14 cellular contexts compared by ENCODE assay signal in the genomic region with DNA sequence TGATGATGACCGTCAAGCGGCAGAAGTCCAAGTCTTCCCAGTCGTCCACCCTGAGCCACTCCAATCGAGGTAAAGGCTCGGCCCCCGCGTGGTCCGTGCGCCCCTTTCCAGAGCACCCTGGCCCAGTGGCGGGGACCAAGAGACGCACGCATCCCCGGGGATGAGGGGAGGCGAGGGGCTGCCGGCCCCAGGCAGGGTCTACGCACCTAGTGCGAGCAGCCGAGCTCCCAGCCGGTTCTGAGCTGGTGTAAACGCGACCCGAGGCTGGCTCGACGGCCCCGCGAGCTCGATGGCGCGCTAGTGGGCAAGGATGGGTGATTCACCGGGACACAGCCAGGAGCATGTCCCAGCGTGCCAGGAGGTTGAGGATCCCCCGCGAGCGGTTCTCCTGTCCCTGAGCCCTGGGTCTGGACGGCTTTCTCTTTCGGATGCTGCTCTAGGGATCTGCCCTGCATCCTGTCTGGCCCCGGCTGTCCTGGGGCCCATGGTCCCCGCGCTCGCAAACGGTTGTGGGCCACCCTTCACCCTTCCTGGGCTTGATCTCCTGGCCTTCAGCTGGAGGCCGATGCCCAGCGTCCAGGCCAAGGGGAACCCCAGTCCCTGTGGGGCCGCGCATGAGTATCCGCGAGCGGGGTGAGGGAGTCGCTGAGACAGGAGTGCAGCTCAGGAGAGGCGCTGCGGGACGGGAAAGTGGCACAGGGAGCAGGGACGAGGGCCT. TPM values are rescaled to one million over a fixed set of nuclear protein-coding genes. Genes with fewer than 3 reads are reported as not detected.
DNase-seq lines count a peak whose midpoint lies in the region; ATAC-seq and TF ChIP-seq lines count a peak whose summit lies in the region.
"Had no signal": no experiment of that assay in that cellular context is flagged by ENCODE, and none has a peak within 500 bp of the region (broad histone marks: within the 10 kb centered on the region; RNA-seq: fewer than 3 reads in every experiment).

No MANE protein-coding gene starts in this region.

- peaks cover 45% of the 10 kb centered on the region for H3K27me3 Mint-ChIP-seq in WTC11 (ENCODE audit: low read depth)
- H3K27me3 Mint-ChIP-seq in activated T-cell treated with anti-CD3 and anti-CD28 coated beads, Interleukin-2, amount 50 U/mL, for 24 hours: peaks cover 55% of the 10 kb centered on the region

- no peak overlapping the region for H3K27ac ChIP-seq in ACC112 (ENCODE audit: low read depth, low read length)
- H3K27ac ChIP-seq: PC-9 had no signal

- peak overlapping the region; percentile 68 for H2AFZ ChIP-seq in ACC112 (ENCODE audit: low read length, unreplicated experiment)

- POLR2A ChIA-PET in WTC11 (lab: Charles Lee): no interaction called here

- no peaks in the 10 kb centered on the region for H3K9me3 Mint-ChIP-seq in WTC11
- no peaks in the 10 kb centered on the region for H3K9me3 Mint-ChIP-seq in activated T-cell treated with anti-CD3 and anti-CD28 coated beads, Interleukin-2, amount 50 U/mL, for 24 hours
- H3K9me3 Mint-ChIP-seq: activated CD8-positive, alpha-beta T cell treated with anti-CD3 and anti-CD28 coated beads for 36 hours; activated T-helper 17 cell treated with anti-CD3 and anti-CD28 coated beads, Interleukin-2, amount 50 U/mL, for 72 hours; memory B cell; neural crest cell had no signal

- H3K27ac Mint-ChIP-seq in WTC11: no peak overlapping the region
- no peak overlapping the region for H3K27ac Mint-ChIP-seq in activated T-cell treated with anti-CD3 and anti-CD28 coated beads, Interleukin-2, amount 50 U/mL, for 24 hours
- H3K27ac Mint-ChIP-seq: activated CD8-positive, alpha-beta T cell treated with anti-CD3 and anti-CD28 coated beads for 36 hours; activated T-helper 17 cell treated with anti-CD3 and anti-CD28 coated beads, Interleukin-2, amount 50 U/mL, for 72 hours; memory B cell had no signal

- H3K36me3 ChIP-seq in ACC112 (ENCODE audit: insufficient read depth, low read length) (no peaks in the 10 kb centered on the region), iPS-15b (ENCODE audit: control insufficient read depth, insufficient read depth, low read length) (no peaks in the 10 kb centered on the region)

- DNase-seq in WTC11 (ENCODE audit: low spot score) (no peak), skeletal muscle cell (ENCODE audit: low read depth) (no peak), UCSD-AML1 (lab: John Stamatoyannopoulos, UW; ENCODE audit: unreplicated experiment) (no peak), GM03348 (ENCODE audit: low spot score) (no peak)
- no peak for DNase-seq in activated T-cell treated with anti-CD3 and anti-CD28 coated beads, Interleukin-2, amount 50 U/mL, for 24 hours
- DNase-seq: NCI-H187 had no signal

- no peak overlapping the region for H3K9ac ChIP-seq in iPS-15b (ENCODE audit: low read depth, low read length)

- no peaks in the 10 kb centered on the region for H3K36me3 Mint-ChIP-seq in WTC11
- H3K36me3 Mint-ChIP-seq in activated T-cell treated with anti-CD3 and anti-CD28 coated beads, Interleukin-2, amount 50 U/mL, for 24 hours (ENCODE audit: low read depth): no peaks in the 10 kb centered on the region
- H3K36me3 Mint-ChIP-seq: memory B cell had no signal

- peaks cover 17% of the 10 kb centered on the region for H3K4me1 Mint-ChIP-seq in WTC11
- H3K4me1 Mint-ChIP-seq in activated T-cell treated with anti-CD3 and anti-CD28 coated beads, Interleukin-2, amount 50 U/mL, for 24 hours (ENCODE audit: low read depth): peaks cover 9% of the 10 kb centered on the region
- H3K4me1 Mint-ChIP-seq: activated T-helper 17 cell treated with anti-CD3 and anti-CD28 coated beads, Interleukin-2, amount 50 U/mL, for 72 hours had no signal

- peaks cover 5% of the 10 kb centered on the region for H3K4me1 ChIP-seq in ACC112 (ENCODE audit: control insufficient read depth, insufficient read depth, low read length, unreplicated experiment)
- no peaks in the 10 kb centered on the region for H3K4me1 ChIP-seq in iPS-15b (ENCODE audit: control insufficient read depth, insufficient read depth, low read length)

- H3K9me3 ChIP-seq in iPS-15b (ENCODE audit: control insufficient read depth, insufficient read depth, low read length): no peaks in the 10 kb centered on the region

- peak overlapping the region; percentile 66 for H3K4me3 ChIP-seq in ACC112 (ENCODE audit: low read depth, low read length)
- H3K4me3 ChIP-seq in iPS-15b (ENCODE audit: low read depth, low read length): peak overlapping the region; percentile 8
- peak overlapping the region; percentile 32 for H3K4me3 ChIP-seq in skeletal muscle cell (ENCODE audit: low read depth, low read length)
- H3K4me3 ChIP-seq: PC-9 had no signal

- TF ChIP-seq CTCF in WTC11 (IDR thresholded peaks at IDR 0.05): no peak

- no peaks in the 10 kb centered on the region for H3K79me2 ChIP-seq in ACC112 (ENCODE audit: control insufficient read depth, insufficient read depth, low read length, unreplicated experiment)

- CTCF ChIA-PET in WTC11 (lab: Charles Lee): interaction anchor here (0.8 to 2.8 kb wide), 9 partner anchors 25 to 229 kb away, joined by 3 to 10 read pairs (median 6); no protein-coding TSS in a partner anchor

- H3K4me3 Mint-ChIP-seq in WTC11: no peak overlapping the region
- H3K4me3 Mint-ChIP-seq in activated T-cell treated with anti-CD3 and anti-CD28 coated beads, Interleukin-2, amount 50 U/mL, for 24 hours: no peak overlapping the region
- H3K4me3 Mint-ChIP-seq: memory B cell, neural crest cell had no signal

- H3K27me3 ChIP-seq in ACC112 (ENCODE audit: insufficient read depth, low read length) (no peaks in the 10 kb centered on the region), iPS-15b (ENCODE audit: control insufficient read depth, insufficient read depth, low read length) (peaks cover 56% of the 10 kb centered on the region)

- ATAC-seq in WTC11 (0 out of 2 replicates have a peak, but pooled peaks have one; percentile 7), GM21390 (IDR thresholded peaks at IDR 0.05; ENCODE audit: unreplicated experiment) (no peak)

TF ChIP-seq in WTC11, 78 proteins besides CTCF, POLR2A, EP300 and RAD21:
- TF ChIP-seq, protein P1, sequence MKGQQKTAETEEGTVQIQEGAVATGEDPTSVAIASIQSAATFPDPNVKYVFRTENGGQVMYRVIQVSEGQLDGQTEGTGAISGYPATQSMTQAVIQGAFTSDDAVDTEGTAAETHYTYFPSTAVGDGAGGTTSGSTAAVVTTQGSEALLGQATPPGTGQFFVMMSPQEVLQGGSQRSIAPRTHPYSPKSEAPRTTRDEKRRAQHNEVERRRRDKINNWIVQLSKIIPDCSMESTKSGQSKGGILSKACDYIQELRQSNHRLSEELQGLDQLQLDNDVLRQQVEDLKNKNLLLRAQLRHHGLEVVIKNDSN (CRISPR knock-in tag; IDR thresholded peaks at IDR 0.05): 0 out of 2 replicates have a peak, but pooled peaks have one; percentile 9
- no peak for TF ChIP-seq ZNF121 (CRISPR knock-in tag; IDR thresholded peaks at IDR 0.05)
- peak; percentile 44; the same call in 1 of the 2 replicates for TF ChIP-seq RELA (CRISPR knock-in tag; IDR thresholded peaks at IDR 0.05; ENCODE audit: borderline replicate concordance)
- no peak for TF ChIP-seq MYBL2 (CRISPR knock-in tag; IDR thresholded peaks at IDR 0.05)
- TF ChIP-seq, protein P2, sequence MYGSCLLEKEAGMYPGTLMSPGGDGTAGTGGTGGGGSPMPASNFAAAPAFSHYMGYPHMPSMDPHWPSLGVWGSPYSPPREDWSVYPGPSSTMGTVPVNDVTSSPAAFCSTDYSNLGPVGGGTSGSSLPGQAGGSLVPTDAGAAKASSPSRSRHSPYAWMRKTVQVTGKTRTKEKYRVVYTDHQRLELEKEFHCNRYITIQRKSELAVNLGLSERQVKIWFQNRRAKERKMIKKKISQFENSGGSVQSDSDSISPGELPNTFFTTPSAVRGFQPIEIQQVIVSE (CRISPR knock-in tag; IDR thresholded peaks at IDR 0.05; ENCODE audit: borderline replicate concordance): no peak
- TF ChIP-seq NFYB (CRISPR knock-in tag; conservative IDR thresholded peaks at IDR 0.05; ENCODE audit: low read depth): no peak
- no peak; the same call in 1 of the 2 replicates for TF ChIP-seq TCF7 (CRISPR knock-in tag; IDR thresholded peaks at IDR 0.05; ENCODE audit: low read depth)
- no peak for TF ChIP-seq ZBTB21 (CRISPR knock-in tag; IDR thresholded peaks at IDR 0.05; ENCODE audit: borderline replicate concordance)
- TF ChIP-seq, protein P3, sequence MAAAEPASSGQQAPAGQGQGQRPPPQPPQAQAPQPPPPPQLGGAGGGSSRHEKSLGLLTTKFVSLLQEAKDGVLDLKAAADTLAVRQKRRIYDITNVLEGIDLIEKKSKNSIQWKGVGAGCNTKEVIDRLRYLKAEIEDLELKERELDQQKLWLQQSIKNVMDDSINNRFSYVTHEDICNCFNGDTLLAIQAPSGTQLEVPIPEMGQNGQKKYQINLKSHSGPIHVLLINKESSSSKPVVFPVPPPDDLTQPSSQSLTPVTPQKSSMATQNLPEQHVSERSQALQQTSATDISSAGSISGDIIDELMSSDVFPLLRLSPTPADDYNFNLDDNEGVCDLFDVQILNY (CRISPR knock-in tag; IDR thresholded peaks at IDR 0.05): no peak
- peak; percentile 10; the same call in 1 of the 2 replicates for TF ChIP-seq ETV6 (CRISPR knock-in tag; IDR thresholded peaks at IDR 0.05)
- no peak for TF ChIP-seq ZNF232 (CRISPR knock-in tag; IDR thresholded peaks at IDR 0.05)

RNA-seq across cellular contexts. Expression of a gene that starts 0.7 kb away (rescaled TPM):
- total RNA-seq in WTC11 (2021): 0.18 to 0.41 TPM (median 0.24 TPM) in 3 replicates
- total RNA-seq: activated CD8-positive, alpha-beta T cell treated with anti-CD3 and anti-CD28 coated beads for 36 hours; activated T-helper 17 cell treated with anti-CD3 and anti-CD28 coated beads, Interleukin-2, amount 50 U/mL, for 72 hours; neural crest cell had no signal

Comparison
In these comparisons a context has a peak if more than half of its experiments do, and no peak if none do; other contexts are left out.
1. H3K4me3 ChIP-seq: peak in every context shown above with its lines; median percentile 66 in ACC112; 32 in skeletal muscle cell; 8 in iPS-15b.